8 cellular contexts compared by ENCODE assay signal in the genomic region with DNA sequence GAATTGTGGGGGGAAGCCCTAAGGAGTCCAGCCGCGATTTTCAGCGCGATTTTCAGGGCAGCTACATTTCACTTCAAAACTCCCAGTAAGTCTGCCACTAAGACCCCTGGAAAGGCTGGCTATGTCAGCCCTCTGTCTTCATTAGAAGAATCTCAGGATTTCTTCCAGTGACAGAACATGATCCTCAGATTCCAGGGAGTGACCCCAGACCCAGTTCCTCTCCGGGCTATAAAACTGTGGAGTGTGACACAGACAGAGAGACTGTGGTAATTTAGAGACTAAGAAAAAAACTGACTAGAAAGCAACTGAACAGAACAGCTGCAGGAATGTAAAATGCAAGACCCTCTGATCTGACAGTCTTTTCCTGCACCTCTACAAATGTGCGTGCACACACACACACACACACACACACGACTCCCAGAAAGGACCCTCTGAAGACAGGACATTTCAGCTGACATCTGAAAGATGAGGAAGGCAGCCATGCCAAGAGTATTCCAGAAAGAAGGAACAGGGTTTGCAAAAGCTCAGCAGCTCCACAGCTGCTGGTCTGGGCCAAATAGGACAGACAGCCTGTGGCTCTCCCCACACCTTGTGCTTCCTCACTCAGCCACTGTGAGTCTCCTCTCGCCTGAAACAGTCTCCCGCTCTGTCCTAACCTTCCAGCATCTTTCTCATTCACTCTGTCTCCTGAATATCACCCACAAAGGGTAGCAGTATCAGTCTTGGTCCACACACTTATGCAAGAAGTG.
DNase-seq lines count a peak whose midpoint lies in the region; ATAC-seq and TF ChIP-seq lines count a peak whose summit lies in the region.

No MANE protein-coding gene starts in this region.

- DNase-seq in mammary epithelial cell (peak; percentile 8), memory B cell (ENCODE audit: low spot score in 2 of 2) (no peak), NCI-H2171 (lab: John Stamatoyannopoulos, UW) (no peak), NCI-H526 treated with DMSO at 0.1 percent for 48 hours (lab: John Stamatoyannopoulos, UW) (no peak)

- H3K27ac ChIP-seq in DOHH2 (ENCODE audit: low read depth, low read length): peak overlapping the region; percentile 96
- H3K27ac ChIP-seq in mammary epithelial cell (ENCODE audit: insufficient read depth, low read depth, low read length): no peak overlapping the region

- TF ChIP-seq CTCF in DOHH2 (IDR thresholded peaks at IDR 0.05; ENCODE audit: low read depth, low read length, poor library complexity, severe bottlenecking): peak; percentile 66
- TF ChIP-seq CTCF in mammary epithelial cell (conservative IDR thresholded peaks at IDR 0.05 in 1 of 2, IDR thresholded peaks at IDR 0.05 in 1 of 2; ENCODE audit: extremely low read depth in 1 of 2, insufficient read depth in 1 of 2, low read depth in 1 of 2, low read length in 2 of 2): peak; percentile 10 to 42

- no peaks in the 10 kb centered on the region for H3K9me3 ChIP-seq in DOHH2 (ENCODE audit: control insufficient read depth, insufficient read depth, low read length)
- H3K9me3 ChIP-seq in mammary epithelial cell (replicated peaks; ENCODE audit: insufficient read depth, low read length): no peaks in the 10 kb centered on the region

- H3K36me3 Mint-ChIP-seq in IgD-negative memory B cell: no peaks in the 10 kb centered on the region
- H3K36me3 Mint-ChIP-seq in memory B cell: no peaks in the 10 kb centered on the region

- H2AFZ ChIP-seq in mammary epithelial cell (ENCODE audit: low read depth, low read length): no peak overlapping the region

- intact Hi-C loops in mammary epithelial cell (cut with micrococcal nuclease): loop anchor here (2.0 kb wide), 1 partner anchor 90 kb away; no protein-coding TSS in a partner anchor

- CTCF ChIA-PET in mammary epithelial cell (lab: Charles Lee; ENCODE audit: low non-redundant PET): interaction anchor here (0.6 kb wide), 1 partner anchor 88 kb away, joined by 13 read pairs; no protein-coding TSS in a partner anchor

- H4K20me1 ChIP-seq in DOHH2 (ENCODE audit: control insufficient read depth, insufficient read depth, low read depth, low read length) (no peaks in the 10 kb centered on the region), mammary epithelial cell (ENCODE audit: insufficient read depth, low read length) (no peaks in the 10 kb centered on the region)

- peaks cover 7% of the 10 kb centered on the region; the same call in 1 of the 2 replicates for H3K36me3 ChIP-seq in DOHH2 (ENCODE audit: control insufficient read depth, low read length)
- no peaks in the 10 kb centered on the region for H3K36me3 ChIP-seq in mammary epithelial cell (ENCODE audit: insufficient read depth, low read length)

- H3K9ac ChIP-seq in mammary epithelial cell (ENCODE audit: insufficient read depth, low read length): no peak overlapping the region

- in situ Hi-C loops in mammary epithelial cell (cut with MboI; ENCODE audit: low sequenced_read_pairs in 2 of 2): no loop called here

- dilution Hi-C loops in mammary epithelial cell (cut with HindIII; ENCODE audit: low sequenced_read_pairs): no loop called here

- ATAC-seq in memory B cell (ENCODE audit: low read depth): no peak
- ATAC-seq in HG03135 (IDR thresholded peaks at IDR 0.05; ENCODE audit: unreplicated experiment): no peak
- ATAC-seq in GM21515 (IDR thresholded peaks at IDR 0.05; ENCODE audit: unreplicated experiment): no peak

- 94% methylated on average over 9 of the region's 9 CpGs for WGBS in mammary epithelial cell (ENCODE audit: low coverage, missing lambda C conversion rate)

- peak overlapping the region; percentile 25 to 88 (median 80) for H3K4me3 Mint-ChIP-seq in IgD-negative memory B cell
- peak overlapping the region; percentile 43 for H3K4me3 Mint-ChIP-seq in memory B cell

- H3K4me2 ChIP-seq in DOHH2 (ENCODE audit: low read length) (peak overlapping the region; percentile 83), mammary epithelial cell (ENCODE audit: insufficient read depth, low read depth, low read length) (no peak overlapping the region)

- H3K27me3 Mint-ChIP-seq in IgD-negative memory B cell (no peaks in the 10 kb centered on the region), memory B cell (no peaks in the 10 kb centered on the region)

- H3K27me3 ChIP-seq in DOHH2 (ENCODE audit: control insufficient read depth, low read length) (no peaks in the 10 kb centered on the region), mammary epithelial cell (ENCODE audit: insufficient read depth, low read length) (no peaks in the 10 kb centered on the region)

- H3K9me2 ChIP-seq in DOHH2 (replicated peaks; ENCODE audit: control insufficient read depth, low read length): no peaks in the 10 kb centered on the region

- H3K9me3 Mint-ChIP-seq in IgD-negative memory B cell (no peaks in the 10 kb centered on the region), memory B cell (no peaks in the 10 kb centered on the region)

- H3F3A ChIP-seq in DOHH2 (ENCODE audit: control insufficient read depth, insufficient read depth): peaks cover 40% of the 10 kb centered on the region

- H3K27ac Mint-ChIP-seq in IgD-negative memory B cell (peak overlapping the region; percentile 94 to 98 (median 97)), memory B cell (peak overlapping the region; percentile 96)

- H3K4me3 ChIP-seq in DOHH2 (ENCODE audit: low read length): peak overlapping the region; percentile 64
- H3K4me3 ChIP-seq in mammary epithelial cell (replicated peaks in 1 of 3; ENCODE audit: insufficient read depth in 1 of 3, low read depth in 2 of 3, low read length in 3 of 3): no peak overlapping the region

- BruUV-seq in mammary epithelial cell (replicated peaks; lab: Mats Ljungman, UMichigan): no TSS peak

- H3K79me2 ChIP-seq in DOHH2 (ENCODE audit: control insufficient read depth, low read length) (no peaks in the 10 kb centered on the region), mammary epithelial cell (ENCODE audit: insufficient read depth, low read length) (no peaks in the 10 kb centered on the region)

- H3K4me1 ChIP-seq in DOHH2 (ENCODE audit: control insufficient read depth, low read length): peaks cover 86% of the 10 kb centered on the region
- H3K4me1 ChIP-seq in mammary epithelial cell (ENCODE audit: insufficient read depth, low read length): peaks cover 3% of the 10 kb centered on the region

- peaks cover 53 to 80% (median 65%) of the 10 kb centered on the region in 3 donors for H3K4me1 Mint-ChIP-seq in IgD-negative memory B cell
- peaks cover 67% of the 10 kb centered on the region for H3K4me1 Mint-ChIP-seq in memory B cell
